ENCODE assay signal across 1 cellular context in the genomic region with DNA sequence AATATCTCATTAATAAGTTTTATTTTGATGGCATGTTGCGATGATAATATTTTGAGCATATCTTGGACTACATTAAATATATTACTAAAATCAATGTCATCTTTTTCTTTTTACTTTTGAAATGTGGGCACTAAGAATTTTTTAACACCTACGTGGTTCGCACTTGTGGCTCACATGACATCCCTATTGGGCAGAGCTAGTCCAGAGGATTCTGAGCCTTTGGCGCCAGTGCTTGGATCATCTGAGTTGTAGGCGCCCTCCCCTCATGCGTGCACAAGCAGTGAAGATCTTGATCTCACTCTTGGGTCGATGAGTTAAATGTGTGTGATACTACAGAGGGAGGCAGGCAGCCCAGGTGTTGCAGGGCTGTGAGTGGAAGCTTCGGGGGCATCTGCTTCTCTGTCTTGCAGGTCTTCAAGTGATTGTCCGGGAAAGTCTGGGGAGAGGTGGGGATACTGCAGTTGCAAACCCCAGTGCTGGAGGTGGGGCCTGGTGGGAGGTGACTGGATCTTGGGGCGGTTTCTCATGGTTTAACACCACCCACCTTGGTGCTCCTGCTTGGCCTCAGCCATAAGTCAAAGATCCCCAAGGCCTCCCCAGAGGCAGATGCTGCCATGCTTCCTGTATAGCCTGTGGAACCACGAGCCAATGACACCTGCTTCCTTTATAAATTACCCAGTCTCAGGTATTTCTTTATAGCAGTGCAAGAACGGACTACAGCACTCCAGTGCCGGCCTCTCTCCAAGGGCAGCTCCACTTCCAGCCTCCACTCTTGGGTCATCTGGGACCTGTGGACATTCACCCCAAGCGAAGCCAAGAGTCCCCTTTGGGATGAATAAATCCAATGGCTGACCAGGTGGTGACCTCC.
TF ChIP-seq lines count a peak whose summit lies in the region.

No MANE protein-coding gene starts in this region.

TF ChIP-seq in K562, 482 proteins besides CTCF, POLR2A, EP300 and RAD21 (continues in another document):
- TF ChIP-seq TRIM24 (IDR thresholded peaks at IDR 0.05) (0 out of 4 replicates have a peak, but pooled peaks of 1 of the 2 experiments have one; percentile 12), TBP (optimal IDR thresholded peaks at IDR 0.05; ENCODE audit: low read depth, low read length) (peak; percentile 51), TAF15 (IDR thresholded peaks at IDR 0.05; ENCODE audit: low read depth, low read length) (no peak), SMAD1 (IDR thresholded peaks at IDR 0.05; ENCODE audit: low read depth, low read length, partially characterized antibody) (peak; percentile 36), HNRNPH1 (optimal IDR thresholded peaks at IDR 0.05; ENCODE audit: low read depth, low read length) (no peak), DPF2 (IDR thresholded peaks at IDR 0.05) (0 out of 2 replicates have a peak, but pooled peaks have one; percentile 12), MECOM (CRISPR knock-in tag; IDR thresholded peaks at IDR 0.05) (0 out of 2 replicates have a peak, but pooled peaks have one; percentile 44), CXXC5 (CRISPR knock-in tag; IDR thresholded peaks at IDR 0.05) (0 out of 2 replicates have a peak, but pooled peaks have one; percentile 12), POLR2B (IDR thresholded peaks at IDR 0.05; ENCODE audit: low read depth, partially characterized antibody) (peak; percentile 51), THRAP3 (IDR thresholded peaks at IDR 0.05; ENCODE audit: borderline replicate concordance) (peak; percentile 63; the same call in 1 of the 2 replicates), NFRKB (IDR thresholded peaks at IDR 0.05; ENCODE audit: low read depth) (peak; percentile 34), ZNF780A (CRISPR knock-in tag; IDR thresholded peaks at IDR 0.05) (no peak), SUPT5H (IDR thresholded peaks at IDR 0.05) (peak; percentile 63), MTA3 (IDR thresholded peaks at IDR 0.05; ENCODE audit: borderline replicate concordance) (0 out of 2 replicates have a peak, but pooled peaks have one; percentile 8)
- TF ChIP-seq, protein P1, sequence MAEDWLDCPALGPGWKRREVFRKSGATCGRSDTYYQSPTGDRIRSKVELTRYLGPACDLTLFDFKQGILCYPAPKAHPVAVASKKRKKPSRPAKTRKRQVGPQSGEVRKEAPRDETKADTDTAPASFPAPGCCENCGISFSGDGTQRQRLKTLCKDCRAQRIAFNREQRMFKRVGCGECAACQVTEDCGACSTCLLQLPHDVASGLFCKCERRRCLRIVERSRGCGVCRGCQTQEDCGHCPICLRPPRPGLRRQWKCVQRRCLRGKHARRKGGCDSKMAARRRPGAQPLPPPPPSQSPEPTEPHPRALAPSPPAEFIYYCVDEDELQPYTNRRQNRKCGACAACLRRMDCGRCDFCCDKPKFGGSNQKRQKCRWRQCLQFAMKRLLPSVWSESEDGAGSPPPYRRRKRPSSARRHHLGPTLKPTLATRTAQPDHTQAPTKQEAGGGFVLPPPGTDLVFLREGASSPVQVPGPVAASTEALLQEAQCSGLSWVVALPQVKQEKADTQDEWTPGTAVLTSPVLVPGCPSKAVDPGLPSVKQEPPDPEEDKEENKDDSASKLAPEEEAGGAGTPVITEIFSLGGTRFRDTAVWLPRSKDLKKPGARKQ (CRISPR knock-in tag; IDR thresholded peaks at IDR 0.05) = no peak
- TF ChIP-seq, protein P2, sequence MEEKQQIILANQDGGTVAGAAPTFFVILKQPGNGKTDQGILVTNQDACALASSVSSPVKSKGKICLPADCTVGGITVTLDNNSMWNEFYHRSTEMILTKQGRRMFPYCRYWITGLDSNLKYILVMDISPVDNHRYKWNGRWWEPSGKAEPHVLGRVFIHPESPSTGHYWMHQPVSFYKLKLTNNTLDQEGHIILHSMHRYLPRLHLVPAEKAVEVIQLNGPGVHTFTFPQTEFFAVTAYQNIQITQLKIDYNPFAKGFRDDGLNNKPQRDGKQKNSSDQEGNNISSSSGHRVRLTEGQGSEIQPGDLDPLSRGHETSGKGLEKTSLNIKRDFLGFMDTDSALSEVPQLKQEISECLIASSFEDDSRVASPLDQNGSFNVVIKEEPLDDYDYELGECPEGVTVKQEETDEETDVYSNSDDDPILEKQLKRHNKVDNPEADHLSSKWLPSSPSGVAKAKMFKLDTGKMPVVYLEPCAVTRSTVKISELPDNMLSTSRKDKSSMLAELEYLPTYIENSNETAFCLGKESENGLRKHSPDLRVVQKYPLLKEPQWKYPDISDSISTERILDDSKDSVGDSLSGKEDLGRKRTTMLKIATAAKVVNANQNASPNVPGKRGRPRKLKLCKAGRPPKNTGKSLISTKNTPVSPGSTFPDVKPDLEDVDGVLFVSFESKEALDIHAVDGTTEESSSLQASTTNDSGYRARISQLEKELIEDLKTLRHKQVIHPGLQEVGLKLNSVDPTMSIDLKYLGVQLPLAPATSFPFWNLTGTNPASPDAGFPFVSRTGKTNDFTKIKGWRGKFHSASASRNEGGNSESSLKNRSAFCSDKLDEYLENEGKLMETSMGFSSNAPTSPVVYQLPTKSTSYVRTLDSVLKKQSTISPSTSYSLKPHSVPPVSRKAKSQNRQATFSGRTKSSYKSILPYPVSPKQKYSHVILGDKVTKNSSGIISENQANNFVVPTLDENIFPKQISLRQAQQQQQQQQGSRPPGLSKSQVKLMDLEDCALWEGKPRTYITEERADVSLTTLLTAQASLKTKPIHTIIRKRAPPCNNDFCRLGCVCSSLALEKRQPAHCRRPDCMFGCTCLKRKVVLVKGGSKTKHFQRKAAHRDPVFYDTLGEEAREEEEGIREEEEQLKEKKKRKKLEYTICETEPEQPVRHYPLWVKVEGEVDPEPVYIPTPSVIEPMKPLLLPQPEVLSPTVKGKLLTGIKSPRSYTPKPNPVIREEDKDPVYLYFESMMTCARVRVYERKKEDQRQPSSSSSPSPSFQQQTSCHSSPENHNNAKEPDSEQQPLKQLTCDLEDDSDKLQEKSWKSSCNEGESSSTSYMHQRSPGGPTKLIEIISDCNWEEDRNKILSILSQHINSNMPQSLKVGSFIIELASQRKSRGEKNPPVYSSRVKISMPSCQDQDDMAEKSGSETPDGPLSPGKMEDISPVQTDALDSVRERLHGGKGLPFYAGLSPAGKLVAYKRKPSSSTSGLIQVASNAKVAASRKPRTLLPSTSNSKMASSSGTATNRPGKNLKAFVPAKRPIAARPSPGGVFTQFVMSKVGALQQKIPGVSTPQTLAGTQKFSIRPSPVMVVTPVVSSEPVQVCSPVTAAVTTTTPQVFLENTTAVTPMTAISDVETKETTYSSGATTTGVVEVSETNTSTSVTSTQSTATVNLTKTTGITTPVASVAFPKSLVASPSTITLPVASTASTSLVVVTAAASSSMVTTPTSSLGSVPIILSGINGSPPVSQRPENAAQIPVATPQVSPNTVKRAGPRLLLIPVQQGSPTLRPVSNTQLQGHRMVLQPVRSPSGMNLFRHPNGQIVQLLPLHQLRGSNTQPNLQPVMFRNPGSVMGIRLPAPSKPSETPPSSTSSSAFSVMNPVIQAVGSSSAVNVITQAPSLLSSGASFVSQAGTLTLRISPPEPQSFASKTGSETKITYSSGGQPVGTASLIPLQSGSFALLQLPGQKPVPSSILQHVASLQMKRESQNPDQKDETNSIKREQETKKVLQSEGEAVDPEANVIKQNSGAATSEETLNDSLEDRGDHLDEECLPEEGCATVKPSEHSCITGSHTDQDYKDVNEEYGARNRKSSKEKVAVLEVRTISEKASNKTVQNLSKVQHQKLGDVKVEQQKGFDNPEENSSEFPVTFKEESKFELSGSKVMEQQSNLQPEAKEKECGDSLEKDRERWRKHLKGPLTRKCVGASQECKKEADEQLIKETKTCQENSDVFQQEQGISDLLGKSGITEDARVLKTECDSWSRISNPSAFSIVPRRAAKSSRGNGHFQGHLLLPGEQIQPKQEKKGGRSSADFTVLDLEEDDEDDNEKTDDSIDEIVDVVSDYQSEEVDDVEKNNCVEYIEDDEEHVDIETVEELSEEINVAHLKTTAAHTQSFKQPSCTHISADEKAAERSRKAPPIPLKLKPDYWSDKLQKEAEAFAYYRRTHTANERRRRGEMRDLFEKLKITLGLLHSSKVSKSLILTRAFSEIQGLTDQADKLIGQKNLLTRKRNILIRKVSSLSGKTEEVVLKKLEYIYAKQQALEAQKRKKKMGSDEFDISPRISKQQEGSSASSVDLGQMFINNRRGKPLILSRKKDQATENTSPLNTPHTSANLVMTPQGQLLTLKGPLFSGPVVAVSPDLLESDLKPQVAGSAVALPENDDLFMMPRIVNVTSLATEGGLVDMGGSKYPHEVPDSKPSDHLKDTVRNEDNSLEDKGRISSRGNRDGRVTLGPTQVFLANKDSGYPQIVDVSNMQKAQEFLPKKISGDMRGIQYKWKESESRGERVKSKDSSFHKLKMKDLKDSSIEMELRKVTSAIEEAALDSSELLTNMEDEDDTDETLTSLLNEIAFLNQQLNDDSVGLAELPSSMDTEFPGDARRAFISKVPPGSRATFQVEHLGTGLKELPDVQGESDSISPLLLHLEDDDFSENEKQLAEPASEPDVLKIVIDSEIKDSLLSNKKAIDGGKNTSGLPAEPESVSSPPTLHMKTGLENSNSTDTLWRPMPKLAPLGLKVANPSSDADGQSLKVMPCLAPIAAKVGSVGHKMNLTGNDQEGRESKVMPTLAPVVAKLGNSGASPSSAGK (IDR thresholded peaks at IDR 0.05) = peak; percentile 73
- TF ChIP-seq, protein P3, sequence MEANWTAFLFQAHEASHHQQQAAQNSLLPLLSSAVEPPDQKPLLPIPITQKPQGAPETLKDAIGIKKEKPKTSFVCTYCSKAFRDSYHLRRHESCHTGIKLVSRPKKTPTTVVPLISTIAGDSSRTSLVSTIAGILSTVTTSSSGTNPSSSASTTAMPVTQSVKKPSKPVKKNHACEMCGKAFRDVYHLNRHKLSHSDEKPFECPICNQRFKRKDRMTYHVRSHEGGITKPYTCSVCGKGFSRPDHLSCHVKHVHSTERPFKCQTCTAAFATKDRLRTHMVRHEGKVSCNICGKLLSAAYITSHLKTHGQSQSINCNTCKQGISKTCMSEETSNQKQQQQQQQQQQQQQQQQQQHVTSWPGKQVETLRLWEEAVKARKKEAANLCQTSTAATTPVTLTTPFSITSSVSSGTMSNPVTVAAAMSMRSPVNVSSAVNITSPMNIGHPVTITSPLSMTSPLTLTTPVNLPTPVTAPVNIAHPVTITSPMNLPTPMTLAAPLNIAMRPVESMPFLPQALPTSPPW (CRISPR knock-in tag; IDR thresholded peaks at IDR 0.05) = 0 out of 2 replicates have a peak, but pooled peaks have one; percentile 6
- TF ChIP-seq, protein P4, sequence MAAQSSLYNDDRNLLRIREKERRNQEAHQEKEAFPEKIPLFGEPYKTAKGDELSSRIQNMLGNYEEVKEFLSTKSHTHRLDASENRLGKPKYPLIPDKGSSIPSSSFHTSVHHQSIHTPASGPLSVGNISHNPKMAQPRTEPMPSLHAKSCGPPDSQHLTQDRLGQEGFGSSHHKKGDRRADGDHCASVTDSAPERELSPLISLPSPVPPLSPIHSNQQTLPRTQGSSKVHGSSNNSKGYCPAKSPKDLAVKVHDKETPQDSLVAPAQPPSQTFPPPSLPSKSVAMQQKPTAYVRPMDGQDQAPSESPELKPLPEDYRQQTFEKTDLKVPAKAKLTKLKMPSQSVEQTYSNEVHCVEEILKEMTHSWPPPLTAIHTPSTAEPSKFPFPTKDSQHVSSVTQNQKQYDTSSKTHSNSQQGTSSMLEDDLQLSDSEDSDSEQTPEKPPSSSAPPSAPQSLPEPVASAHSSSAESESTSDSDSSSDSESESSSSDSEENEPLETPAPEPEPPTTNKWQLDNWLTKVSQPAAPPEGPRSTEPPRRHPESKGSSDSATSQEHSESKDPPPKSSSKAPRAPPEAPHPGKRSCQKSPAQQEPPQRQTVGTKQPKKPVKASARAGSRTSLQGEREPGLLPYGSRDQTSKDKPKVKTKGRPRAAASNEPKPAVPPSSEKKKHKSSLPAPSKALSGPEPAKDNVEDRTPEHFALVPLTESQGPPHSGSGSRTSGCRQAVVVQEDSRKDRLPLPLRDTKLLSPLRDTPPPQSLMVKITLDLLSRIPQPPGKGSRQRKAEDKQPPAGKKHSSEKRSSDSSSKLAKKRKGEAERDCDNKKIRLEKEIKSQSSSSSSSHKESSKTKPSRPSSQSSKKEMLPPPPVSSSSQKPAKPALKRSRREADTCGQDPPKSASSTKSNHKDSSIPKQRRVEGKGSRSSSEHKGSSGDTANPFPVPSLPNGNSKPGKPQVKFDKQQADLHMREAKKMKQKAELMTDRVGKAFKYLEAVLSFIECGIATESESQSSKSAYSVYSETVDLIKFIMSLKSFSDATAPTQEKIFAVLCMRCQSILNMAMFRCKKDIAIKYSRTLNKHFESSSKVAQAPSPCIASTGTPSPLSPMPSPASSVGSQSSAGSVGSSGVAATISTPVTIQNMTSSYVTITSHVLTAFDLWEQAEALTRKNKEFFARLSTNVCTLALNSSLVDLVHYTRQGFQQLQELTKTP (IDR thresholded peaks at IDR 0.05; ENCODE audit: low read depth in 1 of 2, partially characterized antibody in 2 of 2) = peak in 1 of 2 experiments; percentile 26
- TF ChIP-seq, protein P5, sequence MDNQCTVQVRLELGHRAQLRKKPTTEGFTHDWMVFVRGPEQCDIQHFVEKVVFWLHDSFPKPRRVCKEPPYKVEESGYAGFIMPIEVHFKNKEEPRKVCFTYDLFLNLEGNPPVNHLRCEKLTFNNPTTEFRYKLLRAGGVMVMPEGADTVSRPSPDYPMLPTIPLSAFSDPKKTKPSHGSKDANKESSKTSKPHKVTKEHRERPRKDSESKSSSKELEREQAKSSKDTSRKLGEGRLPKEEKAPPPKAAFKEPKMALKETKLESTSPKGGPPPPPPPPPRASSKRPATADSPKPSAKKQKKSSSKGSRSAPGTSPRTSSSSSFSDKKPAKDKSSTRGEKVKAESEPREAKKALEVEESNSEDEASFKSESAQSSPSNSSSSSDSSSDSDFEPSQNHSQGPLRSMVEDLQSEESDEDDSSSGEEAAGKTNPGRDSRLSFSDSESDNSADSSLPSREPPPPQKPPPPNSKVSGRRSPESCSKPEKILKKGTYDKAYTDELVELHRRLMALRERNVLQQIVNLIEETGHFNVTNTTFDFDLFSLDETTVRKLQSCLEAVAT (IDR thresholded peaks at IDR 0.05) = 0 out of 4 replicates have a peak, but pooled peaks have one; percentile 33 to 39
- TF ChIP-seq, protein P6, sequence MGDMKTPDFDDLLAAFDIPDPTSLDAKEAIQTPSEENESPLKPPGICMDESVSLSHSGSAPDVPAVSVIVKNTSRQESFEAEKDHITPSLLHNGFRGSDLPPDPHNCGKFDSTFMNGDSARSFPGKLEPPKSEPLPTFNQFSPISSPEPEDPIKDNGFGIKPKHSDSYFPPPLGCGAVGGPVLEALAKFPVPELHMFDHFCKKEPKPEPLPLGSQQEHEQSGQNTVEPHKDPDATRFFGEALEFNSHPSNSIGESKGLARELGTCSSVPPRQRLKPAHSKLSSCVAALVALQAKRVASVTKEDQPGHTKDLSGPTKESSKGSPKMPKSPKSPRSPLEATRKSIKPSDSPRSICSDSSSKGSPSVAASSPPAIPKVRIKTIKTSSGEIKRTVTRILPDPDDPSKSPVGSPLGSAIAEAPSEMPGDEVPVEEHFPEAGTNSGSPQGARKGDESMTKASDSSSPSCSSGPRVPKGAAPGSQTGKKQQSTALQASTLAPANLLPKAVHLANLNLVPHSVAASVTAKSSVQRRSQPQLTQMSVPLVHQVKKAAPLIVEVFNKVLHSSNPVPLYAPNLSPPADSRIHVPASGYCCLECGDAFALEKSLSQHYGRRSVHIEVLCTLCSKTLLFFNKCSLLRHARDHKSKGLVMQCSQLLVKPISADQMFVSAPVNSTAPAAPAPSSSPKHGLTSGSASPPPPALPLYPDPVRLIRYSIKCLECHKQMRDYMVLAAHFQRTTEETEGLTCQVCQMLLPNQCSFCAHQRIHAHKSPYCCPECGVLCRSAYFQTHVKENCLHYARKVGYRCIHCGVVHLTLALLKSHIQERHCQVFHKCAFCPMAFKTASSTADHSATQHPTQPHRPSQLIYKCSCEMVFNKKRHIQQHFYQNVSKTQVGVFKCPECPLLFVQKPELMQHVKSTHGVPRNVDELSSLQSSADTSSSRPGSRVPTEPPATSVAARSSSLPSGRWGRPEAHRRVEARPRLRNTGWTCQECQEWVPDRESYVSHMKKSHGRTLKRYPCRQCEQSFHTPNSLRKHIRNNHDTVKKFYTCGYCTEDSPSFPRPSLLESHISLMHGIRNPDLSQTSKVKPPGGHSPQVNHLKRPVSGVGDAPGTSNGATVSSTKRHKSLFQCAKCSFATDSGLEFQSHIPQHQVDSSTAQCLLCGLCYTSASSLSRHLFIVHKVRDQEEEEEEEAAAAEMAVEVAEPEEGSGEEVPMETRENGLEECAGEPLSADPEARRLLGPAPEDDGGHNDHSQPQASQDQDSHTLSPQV (IDR thresholded peaks at IDR 0.05) = peak; percentile 77; the same call in 1 of the 2 replicates
